ENCODE assay signal across 20 cellular contexts in genomic region chr9:87556821-87557220, GRCh38. TPM values are rescaled to one million over a fixed set of nuclear protein-coding genes. Genes with fewer than 3 reads are reported as not detected.
DNase-seq lines count a peak whose midpoint lies in the region; ATAC-seq, FAIRE-seq and TF ChIP-seq lines count a peak whose summit lies in the region.
"Had no signal": no experiment of that assay in that cellular context is flagged by ENCODE, and none has a peak within 500 bp of the region (broad histone marks: within the 10 kb centered on the region; RNA-seq: fewer than 3 reads in every experiment).

No MANE protein-coding gene starts in this region.

- CTCF ChIA-PET in activated CD8-positive, alpha-beta T cell treated with anti-CD3 and anti-CD28 coated beads, Interleukin-2, amount 10 ng/mL, durations not matched to agents 7 days and 5 days (lab: Charles Lee): no interaction called here

- peak; percentile 71 for FAIRE-seq in GM19239 (lab: Jason Lieb, UNC)

- H3K9me3 Mint-ChIP-seq in activated CD8-positive, alpha-beta T cell treated with anti-CD3 and anti-CD28 coated beads, Interleukin-2, amount 10 ng/mL, durations not matched to agents 7 days and 5 days (ENCODE audit: insufficient read depth): no peaks in the 10 kb centered on the region
- H3K9me3 Mint-ChIP-seq: brain had no signal

- peaks cover 0 to 67% (median 4%) of the 10 kb centered on the region in 9 donors for H3K4me1 ChIP-seq in heart right ventricle
- H3K4me1 ChIP-seq: foreskin keratinocyte, prostate gland, uterus had no signal

- no peak overlapping the region for H3K27ac Mint-ChIP-seq in activated CD8-positive, alpha-beta T cell treated with anti-CD3 and anti-CD28 coated beads, Interleukin-2, amount 10 ng/mL, durations not matched to agents 7 days and 5 days
- H3K27ac Mint-ChIP-seq: activated CD8-positive, alpha-beta memory T cell treated with anti-CD3 and anti-CD28 coated beads, Interleukin-2, amount 10 ng/mL, durations not matched to agents 7 days and 5 days had no signal

- POLR2A ChIA-PET in activated CD8-positive, alpha-beta T cell treated with anti-CD3 and anti-CD28 coated beads, Interleukin-2, amount 10 ng/mL, durations not matched to agents 7 days and 5 days (lab: Charles Lee): interaction anchor here (0.9 kb wide), 1 partner anchor 10 kb away, joined by 3 read pairs; no protein-coding TSS in a partner anchor

- no peaks in the 10 kb centered on the region for H3K27me3 Mint-ChIP-seq in activated CD8-positive, alpha-beta T cell treated with anti-CD3 and anti-CD28 coated beads, Interleukin-2, amount 10 ng/mL, durations not matched to agents 7 days and 5 days (ENCODE audit: low read depth)
- H3K27me3 Mint-ChIP-seq: activated CD8-positive, alpha-beta memory T cell treated with anti-CD3 and anti-CD28 coated beads, Interleukin-2, amount 10 ng/mL, durations not matched to agents 7 days and 5 days; brain had no signal

- TF ChIP-seq CTCF in heart right ventricle (IDR thresholded peaks at IDR 0.05): no peak

- no peaks in the 10 kb centered on the region for H3K4me1 Mint-ChIP-seq in activated CD8-positive, alpha-beta T cell treated with anti-CD3 and anti-CD28 coated beads, Interleukin-2, amount 10 ng/mL, durations not matched to agents 7 days and 5 days (ENCODE audit: low read depth)
- H3K4me1 Mint-ChIP-seq: activated CD8-positive, alpha-beta memory T cell treated with anti-CD3 and anti-CD28 coated beads, Interleukin-2, amount 10 ng/mL, durations not matched to agents 7 days and 5 days had no signal

- H3K36me3 ChIP-seq in heart right ventricle: no peaks in the 10 kb centered on the region
- H3K36me3 ChIP-seq: prostate gland, uterus had no signal

- H3K27ac ChIP-seq in heart right ventricle: peak overlapping the region in 1 of 10 donors; percentile 88
- H3K27ac ChIP-seq: foreskin keratinocyte, prostate gland had no signal

- DNase-seq in GM19239 (ENCODE audit: insufficient read length, low spot score) (no peak), SK-N-DZ (ENCODE audit: low spot score) (peak; percentile 9), heart right ventricle (peak; percentile 21), sciatic nerve (ENCODE audit: low spot score) (peak; percentile 63), NCI-H526 (lab: John Stamatoyannopoulos, UW) (no peak), head of caudate nucleus (no peak)
- DNase-seq in activated CD8-positive, alpha-beta T cell treated with anti-CD3 and anti-CD28 coated beads, Interleukin-2, amount 10 ng/mL, durations not matched to agents 7 days and 5 days: no peak
- DNase-seq: activated CD8-positive, alpha-beta memory T cell treated with anti-CD3 and anti-CD28 coated beads, Interleukin-2, amount 10 ng/mL, durations not matched to agents 7 days and 5 days; activated naive CD4-positive, alpha-beta T cell; effector memory CD4-positive, alpha-beta T cell; EL; foreskin keratinocyte; KG1; NCI-H187 treated with DMSO at 0.1 percent for 48 hours; stimulated activated CD4-positive, alpha-beta T cell treated with anti-CD3 and anti-CD28 coated beads, Interleukin-2, amount 100 ng/mL, for 48 hours had no signal

- no peaks in the 10 kb centered on the region for H3K36me3 Mint-ChIP-seq in activated CD8-positive, alpha-beta T cell treated with anti-CD3 and anti-CD28 coated beads, Interleukin-2, amount 10 ng/mL, durations not matched to agents 7 days and 5 days (ENCODE audit: low read depth)
- H3K36me3 Mint-ChIP-seq: activated CD8-positive, alpha-beta memory T cell treated with anti-CD3 and anti-CD28 coated beads, Interleukin-2, amount 10 ng/mL, durations not matched to agents 7 days and 5 days had no signal

- H3K9me3 ChIP-seq in heart right ventricle: no peaks in the 10 kb centered on the region
- H3K9me3 ChIP-seq: prostate gland, SJSA1, uterus had no signal

- no peaks in the 10 kb centered on the region for H3K27me3 ChIP-seq in heart right ventricle
- H3K27me3 ChIP-seq: foreskin keratinocyte, SJSA1, uterus had no signal

- no peak overlapping the region for H3K4me3 ChIP-seq in heart right ventricle
- H3K4me3 ChIP-seq: prostate gland, SJSA1, uterus had no signal

- ATAC-seq in heart right ventricle: peak in 3 of 8 donors; percentile 31 to 56 (median 53)
- peak; percentile 29 for ATAC-seq in sciatic nerve
- ATAC-seq in esophagus mucosa: no peak
- ATAC-seq in activated CD8-positive, alpha-beta T cell treated with anti-CD3 and anti-CD28 coated beads, Interleukin-2, amount 10 ng/mL, durations not matched to agents 7 days and 5 days: no peak
- ATAC-seq: activated CD8-positive, alpha-beta memory T cell treated with anti-CD3 and anti-CD28 coated beads, Interleukin-2, amount 10 ng/mL, durations not matched to agents 7 days and 5 days; foreskin keratinocyte had no signal

- 64 to 78% methylated on average over 6 of the region's 6 CpGs for WGBS in heart right ventricle, 2 donors

- no peak overlapping the region for H3K4me3 Mint-ChIP-seq in activated CD8-positive, alpha-beta T cell treated with anti-CD3 and anti-CD28 coated beads, Interleukin-2, amount 10 ng/mL, durations not matched to agents 7 days and 5 days
- H3K4me3 Mint-ChIP-seq: activated CD8-positive, alpha-beta memory T cell treated with anti-CD3 and anti-CD28 coated beads, Interleukin-2, amount 10 ng/mL, durations not matched to agents 7 days and 5 days; brain had no signal

- intact Hi-C loops in heart right ventricle (cut with DNase I): no loop called here
- intact Hi-C loops in sciatic nerve (cut with DNase I): no loop called here
- intact Hi-C loops in head of caudate nucleus (cut with DNase I): no loop called here

RNA-seq across cellular contexts. Expression of gene DAPK1, which starts 59.2 kb away (rescaled TPM):
- 15.1 and 18.1 TPM in 2 replicates for polyA plus RNA-seq in SK-N-DZ (2014; cell fraction: cytosol; rRNA removed)
- polyA plus RNA-seq in SK-N-DZ (2014; cell fraction: nucleus; rRNA removed): 17.5 and 31.7 TPM in 2 replicates
- 10 to 100 TPM in 1 of 10 donors, 1 to 10 TPM in 9; 2.3 to 15.5 (median 4.3) TPM for total RNA-seq in heart right ventricle
- 1 to 10 TPM; 1.1 to 2.2 TPM for polyA plus RNA-seq in heart right ventricle
- 71.1 TPM for total RNA-seq in sciatic nerve
- total RNA-seq in esophagus mucosa: 5.4 TPM
- under 1 TPM; 0.29 to 0.47 TPM for total RNA-seq in activated CD8-positive, alpha-beta T cell treated with anti-CD3 and anti-CD28 coated beads, Interleukin-2, amount 10 ng/mL, durations not matched to agents 7 days and 5 days

Comparison
In these comparisons a context has a peak if more than half of its experiments do, and no peak if none do; other contexts are left out.
1. DNase-seq: peak in SK-N-DZ (single experiment), heart right ventricle (2 of 2) and sciatic nerve (single experiment); none in GM19239 (single experiment), NCI-H526 (0 of 2), head of caudate nucleus (0 of 42) and activated CD8-positive, alpha-beta T cell treated with anti-CD3 and anti-CD28 coated beads, Interleukin-2, amount 10 ng/mL, durations not matched to agents 7 days and 5 days (single experiment).